Comparison of ENCODE assay signal across 1 cellular context in the genomic region with DNA sequence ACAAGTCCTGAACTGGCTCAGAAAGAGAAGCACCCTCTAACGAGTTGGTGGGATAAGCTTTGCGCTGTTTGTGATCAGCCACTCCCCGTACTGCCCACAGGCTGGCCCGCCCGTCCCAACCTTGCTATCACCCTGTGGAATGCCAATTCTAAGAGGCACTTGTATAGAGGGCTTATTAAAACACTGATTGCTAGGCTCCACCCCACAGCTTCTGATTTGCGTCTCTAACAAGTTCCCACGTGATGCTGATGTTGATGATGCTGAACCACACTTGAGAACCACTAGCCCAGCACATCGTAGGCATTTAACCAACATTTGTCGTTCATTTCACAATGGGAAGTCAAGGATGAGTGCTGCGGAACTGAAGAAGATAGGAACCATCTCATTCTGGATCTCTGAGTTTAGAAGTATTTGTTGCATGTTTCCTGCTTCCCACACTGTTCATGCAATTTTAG.
TF ChIP-seq lines count a peak whose summit lies in the region.

No MANE protein-coding gene starts in this region.

TF ChIP-seq in GM12878, 131 proteins besides CTCF, POLR2A, EP300 and RAD21 (continued from another document):
- TF ChIP-seq SMARCA5 (IDR thresholded peaks at IDR 0.05) (no peak), NFYA (IDR thresholded peaks at IDR 0.05; ENCODE audit: borderline replicate concordance, low read depth, low read length) (no peak), HDAC6 (IDR thresholded peaks at IDR 0.05; ENCODE audit: unreplicated experiment) (no peak)
